ENCODE assay signal across 1 cellular context in the genomic region with DNA sequence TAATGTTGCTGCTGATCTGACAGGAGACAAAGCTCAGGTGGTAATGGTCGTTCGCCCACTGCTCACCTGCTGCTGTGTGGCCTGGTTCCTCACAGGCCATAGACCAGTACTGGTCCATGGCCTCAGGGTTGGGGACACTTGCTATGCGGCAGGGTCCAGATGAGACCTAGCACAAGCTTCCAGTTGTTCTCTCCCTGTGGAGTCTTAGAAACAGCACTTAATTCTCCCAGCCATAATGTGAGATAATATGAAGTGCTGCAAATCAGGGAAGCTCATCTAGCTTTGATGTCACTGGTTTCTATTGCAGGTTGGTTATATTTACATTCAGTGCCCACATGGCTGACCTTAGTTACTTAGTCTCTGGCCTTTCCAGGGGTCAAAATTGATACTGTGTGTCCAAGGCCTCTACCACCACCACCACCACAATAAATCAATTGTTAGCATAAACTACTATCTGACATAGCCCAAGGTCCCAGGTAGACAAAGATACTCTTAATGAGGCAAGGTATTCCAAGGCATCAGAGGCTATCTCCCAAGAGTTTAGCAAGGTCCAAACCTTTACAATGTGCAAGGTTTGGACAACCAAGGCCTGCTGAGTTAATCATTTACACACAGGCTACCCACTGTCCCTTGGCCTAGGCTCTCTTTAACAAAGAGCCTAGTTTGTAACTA.
TF ChIP-seq lines count a peak whose summit lies in the region.

No MANE protein-coding gene starts in this region.

TF ChIP-seq in HepG2, 621 proteins besides CTCF, POLR2A, EP300 and RAD21 (continued from another document and continues in another):
- TF ChIP-seq ZNF549 (CRISPR knock-in tag; IDR thresholded peaks at IDR 0.05) (no peak), ELF3 (CRISPR knock-in tag; IDR thresholded peaks at IDR 0.05) (peak; percentile 69), RFXANK (CRISPR knock-in tag; IDR thresholded peaks at IDR 0.05) (0 out of 2 replicates have a peak, but pooled peaks have one; percentile 44), TSC22D2 (CRISPR knock-in tag; IDR thresholded peaks at IDR 0.05; ENCODE audit: borderline replicate concordance) (no peak), ZKSCAN5 (CRISPR knock-in tag; IDR thresholded peaks at IDR 0.05) (no peak), SMC3 (IDR thresholded peaks at IDR 0.05; ENCODE audit: low read length) (no peak), ZNF724P (CRISPR knock-in tag; IDR thresholded peaks at IDR 0.05; ENCODE audit: borderline replicate concordance) (0 out of 2 replicates have a peak, but pooled peaks have one; percentile 62), ZNF615 (CRISPR knock-in tag; IDR thresholded peaks at IDR 0.05; ENCODE audit: borderline replicate concordance) (no peak), FIP1L1 (IDR thresholded peaks at IDR 0.05; ENCODE audit: borderline replicate concordance, insufficient read depth, low read depth, low read length) (no peak), ZMYM3 (CRISPR knock-in tag; IDR thresholded peaks at IDR 0.05) (no peak), SMAD1 (CRISPR knock-in tag; IDR thresholded peaks at IDR 0.05; ENCODE audit: borderline replicate concordance, low read depth) (no peak), ZNF12 (CRISPR knock-in tag; IDR thresholded peaks at IDR 0.05) (peak; percentile 51; the same call in 1 of the 2 replicates), IKZF1 (IDR thresholded peaks at IDR 0.05) (no peak), TEAD2 (CRISPR knock-in tag; IDR thresholded peaks at IDR 0.05) (no peak), ZNF749 (CRISPR knock-in tag; IDR thresholded peaks at IDR 0.05; ENCODE audit: borderline replicate concordance) (peak; percentile 48; the same call in 1 of the 2 replicates), SP4 (CRISPR knock-in tag; IDR thresholded peaks at IDR 0.05) (peak; percentile 53; the same call in 1 of the 2 replicates), RARA (CRISPR knock-in tag; IDR thresholded peaks at IDR 0.05) (peak; percentile 92), CREB1 (IDR thresholded peaks at IDR 0.05) (no peak), CREB1 (CRISPR knock-in tag; IDR thresholded peaks at IDR 0.05) (peak; percentile 82), KAT8 (CRISPR knock-in tag; IDR thresholded peaks at IDR 0.05) (peak; percentile 80), MTF2 (CRISPR knock-in tag; IDR thresholded peaks at IDR 0.05; ENCODE audit: borderline replicate concordance) (no peak), ZC3H4 (CRISPR knock-in tag; IDR thresholded peaks at IDR 0.05; ENCODE audit: borderline replicate concordance) (no peak), SRY (CRISPR knock-in tag; IDR thresholded peaks at IDR 0.05) (no peak), ZNF766 (CRISPR knock-in tag; IDR thresholded peaks at IDR 0.05; ENCODE audit: borderline replicate concordance) (no peak), XBP1 (CRISPR knock-in tag; IDR thresholded peaks at IDR 0.05) (no peak), ATAD3A (CRISPR knock-in tag; IDR thresholded peaks at IDR 0.05) (no peak), ZNF225 (CRISPR knock-in tag; IDR thresholded peaks at IDR 0.05) (no peak), ZBTB8A (CRISPR knock-in tag; IDR thresholded peaks at IDR 0.05; ENCODE audit: borderline replicate concordance, low read depth) (no peak), POLR2AphosphoS5 (IDR thresholded peaks at IDR 0.05; ENCODE audit: low read depth, low read length) (no peak), ZNF652 (CRISPR knock-in tag; IDR thresholded peaks at IDR 0.05; ENCODE audit: borderline replicate concordance, low read depth) (no peak), CCDC6 (CRISPR knock-in tag; IDR thresholded peaks at IDR 0.05) (peak; percentile 82), ZNF879 (CRISPR knock-in tag; IDR thresholded peaks at IDR 0.05) (no peak), MTF1 (CRISPR knock-in tag; IDR thresholded peaks at IDR 0.05) (no peak), TCF7 (IDR thresholded peaks at IDR 0.05; ENCODE audit: low read depth) (peak; percentile 93), ZNF256 (CRISPR knock-in tag; conservative IDR thresholded peaks at IDR 0.05) (no peak), ZNF772 (CRISPR knock-in tag; IDR thresholded peaks at IDR 0.05) (peak; percentile 83; the same call in 1 of the 2 replicates), GLI4 (CRISPR knock-in tag; IDR thresholded peaks at IDR 0.05; ENCODE audit: borderline replicate concordance) (0 out of 2 replicates have a peak, but pooled peaks have one; percentile 39), GTF3A (CRISPR knock-in tag; conservative IDR thresholded peaks at IDR 0.05) (no peak), ZNF607 (CRISPR knock-in tag; IDR thresholded peaks at IDR 0.05; ENCODE audit: borderline replicate concordance) (no peak), NRL (CRISPR knock-in tag; IDR thresholded peaks at IDR 0.05; ENCODE audit: borderline replicate concordance) (no peak), NCOA1 (CRISPR knock-in tag; IDR thresholded peaks at IDR 0.05) (0 out of 2 replicates have a peak, but pooled peaks have one; percentile 64)
- TF ChIP-seq, protein P1, sequence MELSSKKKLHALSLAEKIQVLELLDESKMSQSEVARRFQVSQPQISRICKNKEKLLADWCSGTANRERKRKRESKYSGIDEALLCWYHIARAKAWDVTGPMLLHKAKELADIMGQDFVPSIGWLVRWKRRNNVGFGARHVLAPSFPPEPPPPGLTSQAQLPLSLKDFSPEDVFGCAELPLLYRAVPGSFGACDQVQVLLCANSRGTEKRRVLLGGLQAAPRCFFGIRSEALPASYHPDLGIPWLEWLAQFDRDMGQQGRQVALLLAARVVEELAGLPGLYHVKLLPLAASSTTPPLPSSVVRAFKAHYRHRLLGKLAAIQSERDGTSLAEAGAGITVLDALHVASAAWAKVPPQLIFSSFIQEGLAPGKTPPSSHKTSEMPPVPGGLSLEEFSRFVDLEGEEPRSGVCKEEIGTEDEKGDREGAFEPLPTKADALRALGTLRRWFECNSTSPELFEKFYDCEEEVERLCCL (CRISPR knock-in tag; IDR thresholded peaks at IDR 0.05; ENCODE audit: borderline replicate concordance) = no peak
- TF ChIP-seq, protein P2, sequence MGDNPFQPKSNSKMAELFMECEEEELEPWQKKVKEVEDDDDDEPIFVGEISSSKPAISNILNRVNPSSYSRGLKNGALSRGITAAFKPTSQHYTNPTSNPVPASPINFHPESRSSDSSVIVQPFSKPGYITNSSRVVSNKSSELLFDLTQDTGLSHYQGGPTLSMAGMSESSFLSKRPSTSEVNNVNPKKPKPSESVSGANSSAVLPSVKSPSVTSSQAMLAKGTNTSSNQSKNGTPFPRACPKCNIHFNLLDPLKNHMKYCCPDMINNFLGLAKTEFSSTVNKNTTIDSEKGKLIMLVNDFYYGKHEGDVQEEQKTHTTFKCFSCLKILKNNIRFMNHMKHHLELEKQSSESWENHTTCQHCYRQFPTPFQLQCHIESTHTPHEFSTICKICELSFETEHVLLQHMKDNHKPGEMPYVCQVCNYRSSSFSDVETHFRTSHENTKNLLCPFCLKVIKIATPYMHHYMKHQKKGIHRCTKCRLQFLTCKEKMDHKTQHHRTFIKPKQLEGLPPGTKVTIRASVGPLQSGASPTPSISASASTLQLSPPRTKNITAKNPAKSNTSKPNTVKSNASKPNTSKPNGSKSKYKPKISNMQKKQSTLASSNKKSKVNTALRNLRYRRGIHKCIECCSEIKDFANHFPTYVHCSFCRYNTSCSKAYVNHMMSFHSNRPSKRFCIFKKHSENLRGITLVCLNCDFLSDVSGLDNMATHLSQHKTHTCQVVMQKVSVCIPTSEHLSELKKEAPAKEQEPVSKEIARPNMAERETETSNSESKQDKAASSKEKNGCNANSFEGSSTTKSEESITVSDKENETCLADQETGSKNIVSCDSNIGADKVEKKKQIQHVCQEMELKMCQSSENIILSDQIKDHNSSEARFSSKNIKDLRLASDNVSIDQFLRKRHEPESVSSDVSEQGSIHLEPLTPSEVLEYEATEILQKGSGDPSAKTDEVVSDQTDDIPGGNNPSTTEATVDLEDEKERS (CRISPR knock-in tag; IDR thresholded peaks at IDR 0.05) = no peak
- TF ChIP-seq, protein P3, sequence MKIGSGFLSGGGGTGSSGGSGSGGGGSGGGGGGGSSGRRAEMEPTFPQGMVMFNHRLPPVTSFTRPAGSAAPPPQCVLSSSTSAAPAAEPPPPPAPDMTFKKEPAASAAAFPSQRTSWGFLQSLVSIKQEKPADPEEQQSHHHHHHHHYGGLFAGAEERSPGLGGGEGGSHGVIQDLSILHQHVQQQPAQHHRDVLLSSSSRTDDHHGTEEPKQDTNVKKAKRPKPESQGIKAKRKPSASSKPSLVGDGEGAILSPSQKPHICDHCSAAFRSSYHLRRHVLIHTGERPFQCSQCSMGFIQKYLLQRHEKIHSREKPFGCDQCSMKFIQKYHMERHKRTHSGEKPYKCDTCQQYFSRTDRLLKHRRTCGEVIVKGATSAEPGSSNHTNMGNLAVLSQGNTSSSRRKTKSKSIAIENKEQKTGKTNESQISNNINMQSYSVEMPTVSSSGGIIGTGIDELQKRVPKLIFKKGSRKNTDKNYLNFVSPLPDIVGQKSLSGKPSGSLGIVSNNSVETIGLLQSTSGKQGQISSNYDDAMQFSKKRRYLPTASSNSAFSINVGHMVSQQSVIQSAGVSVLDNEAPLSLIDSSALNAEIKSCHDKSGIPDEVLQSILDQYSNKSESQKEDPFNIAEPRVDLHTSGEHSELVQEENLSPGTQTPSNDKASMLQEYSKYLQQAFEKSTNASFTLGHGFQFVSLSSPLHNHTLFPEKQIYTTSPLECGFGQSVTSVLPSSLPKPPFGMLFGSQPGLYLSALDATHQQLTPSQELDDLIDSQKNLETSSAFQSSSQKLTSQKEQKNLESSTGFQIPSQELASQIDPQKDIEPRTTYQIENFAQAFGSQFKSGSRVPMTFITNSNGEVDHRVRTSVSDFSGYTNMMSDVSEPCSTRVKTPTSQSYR (CRISPR knock-in tag; IDR thresholded peaks at IDR 0.05; ENCODE audit: borderline replicate concordance) = peak; percentile 76; the same call in 1 of the 2 replicates
- TF ChIP-seq, protein P4, sequence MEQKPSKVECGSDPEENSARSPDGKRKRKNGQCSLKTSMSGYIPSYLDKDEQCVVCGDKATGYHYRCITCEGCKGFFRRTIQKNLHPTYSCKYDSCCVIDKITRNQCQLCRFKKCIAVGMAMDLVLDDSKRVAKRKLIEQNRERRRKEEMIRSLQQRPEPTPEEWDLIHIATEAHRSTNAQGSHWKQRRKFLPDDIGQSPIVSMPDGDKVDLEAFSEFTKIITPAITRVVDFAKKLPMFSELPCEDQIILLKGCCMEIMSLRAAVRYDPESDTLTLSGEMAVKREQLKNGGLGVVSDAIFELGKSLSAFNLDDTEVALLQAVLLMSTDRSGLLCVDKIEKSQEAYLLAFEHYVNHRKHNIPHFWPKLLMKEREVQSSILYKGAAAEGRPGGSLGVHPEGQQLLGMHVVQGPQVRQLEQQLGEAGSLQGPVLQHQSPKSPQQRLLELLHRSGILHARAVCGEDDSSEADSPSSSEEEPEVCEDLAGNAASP (CRISPR knock-in tag; IDR thresholded peaks at IDR 0.05; ENCODE audit: borderline replicate concordance) = peak; percentile 88; the same call in 1 of the 2 replicates
- TF ChIP-seq, protein P5, sequence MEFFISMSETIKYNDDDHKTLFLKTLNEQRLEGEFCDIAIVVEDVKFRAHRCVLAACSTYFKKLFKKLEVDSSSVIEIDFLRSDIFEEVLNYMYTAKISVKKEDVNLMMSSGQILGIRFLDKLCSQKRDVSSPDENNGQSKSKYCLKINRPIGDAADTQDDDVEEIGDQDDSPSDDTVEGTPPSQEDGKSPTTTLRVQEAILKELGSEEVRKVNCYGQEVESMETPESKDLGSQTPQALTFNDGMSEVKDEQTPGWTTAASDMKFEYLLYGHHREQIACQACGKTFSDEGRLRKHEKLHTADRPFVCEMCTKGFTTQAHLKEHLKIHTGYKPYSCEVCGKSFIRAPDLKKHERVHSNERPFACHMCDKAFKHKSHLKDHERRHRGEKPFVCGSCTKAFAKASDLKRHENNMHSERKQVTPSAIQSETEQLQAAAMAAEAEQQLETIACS (CRISPR knock-in tag; IDR thresholded peaks at IDR 0.05) = no peak
- TF ChIP-seq, protein P6, sequence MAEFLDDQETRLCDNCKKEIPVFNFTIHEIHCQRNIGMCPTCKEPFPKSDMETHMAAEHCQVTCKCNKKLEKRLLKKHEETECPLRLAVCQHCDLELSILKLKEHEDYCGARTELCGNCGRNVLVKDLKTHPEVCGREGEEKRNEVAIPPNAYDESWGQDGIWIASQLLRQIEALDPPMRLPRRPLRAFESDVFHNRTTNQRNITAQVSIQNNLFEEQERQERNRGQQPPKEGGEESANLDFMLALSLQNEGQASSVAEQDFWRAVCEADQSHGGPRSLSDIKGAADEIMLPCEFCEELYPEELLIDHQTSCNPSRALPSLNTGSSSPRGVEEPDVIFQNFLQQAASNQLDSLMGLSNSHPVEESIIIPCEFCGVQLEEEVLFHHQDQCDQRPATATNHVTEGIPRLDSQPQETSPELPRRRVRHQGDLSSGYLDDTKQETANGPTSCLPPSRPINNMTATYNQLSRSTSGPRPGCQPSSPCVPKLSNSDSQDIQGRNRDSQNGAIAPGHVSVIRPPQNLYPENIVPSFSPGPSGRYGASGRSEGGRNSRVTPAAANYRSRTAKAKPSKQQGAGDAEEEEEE (CRISPR knock-in tag; IDR thresholded peaks at IDR 0.05; ENCODE audit: borderline replicate concordance) = no peak
- TF ChIP-seq, protein P7, sequence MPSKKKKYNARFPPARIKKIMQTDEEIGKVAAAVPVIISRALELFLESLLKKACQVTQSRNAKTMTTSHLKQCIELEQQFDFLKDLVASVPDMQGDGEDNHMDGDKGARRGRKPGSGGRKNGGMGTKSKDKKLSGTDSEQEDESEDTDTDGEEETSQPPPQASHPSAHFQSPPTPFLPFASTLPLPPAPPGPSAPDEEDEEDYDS (CRISPR knock-in tag; IDR thresholded peaks at IDR 0.05) = no peak; the same call in 1 of the 2 replicates
- TF ChIP-seq, protein P8, sequence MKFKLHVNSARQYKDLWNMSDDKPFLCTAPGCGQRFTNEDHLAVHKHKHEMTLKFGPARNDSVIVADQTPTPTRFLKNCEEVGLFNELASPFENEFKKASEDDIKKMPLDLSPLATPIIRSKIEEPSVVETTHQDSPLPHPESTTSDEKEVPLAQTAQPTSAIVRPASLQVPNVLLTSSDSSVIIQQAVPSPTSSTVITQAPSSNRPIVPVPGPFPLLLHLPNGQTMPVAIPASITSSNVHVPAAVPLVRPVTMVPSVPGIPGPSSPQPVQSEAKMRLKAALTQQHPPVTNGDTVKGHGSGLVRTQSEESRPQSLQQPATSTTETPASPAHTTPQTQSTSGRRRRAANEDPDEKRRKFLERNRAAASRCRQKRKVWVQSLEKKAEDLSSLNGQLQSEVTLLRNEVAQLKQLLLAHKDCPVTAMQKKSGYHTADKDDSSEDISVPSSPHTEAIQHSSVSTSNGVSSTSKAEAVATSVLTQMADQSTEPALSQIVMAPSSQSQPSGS (CRISPR knock-in tag; IDR thresholded peaks at IDR 0.05) = peak; percentile 78
- TF ChIP-seq, protein P9, sequence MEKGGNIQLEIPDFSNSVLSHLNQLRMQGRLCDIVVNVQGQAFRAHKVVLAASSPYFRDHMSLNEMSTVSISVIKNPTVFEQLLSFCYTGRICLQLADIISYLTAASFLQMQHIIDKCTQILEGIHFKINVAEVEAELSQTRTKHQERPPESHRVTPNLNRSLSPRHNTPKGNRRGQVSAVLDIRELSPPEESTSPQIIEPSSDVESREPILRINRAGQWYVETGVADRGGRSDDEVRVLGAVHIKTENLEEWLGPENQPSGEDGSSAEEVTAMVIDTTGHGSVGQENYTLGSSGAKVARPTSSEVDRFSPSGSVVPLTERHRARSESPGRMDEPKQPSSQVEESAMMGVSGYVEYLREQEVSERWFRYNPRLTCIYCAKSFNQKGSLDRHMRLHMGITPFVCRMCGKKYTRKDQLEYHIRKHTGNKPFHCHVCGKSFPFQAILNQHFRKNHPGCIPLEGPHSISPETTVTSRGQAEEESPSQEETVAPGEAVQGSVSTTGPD (CRISPR knock-in tag; IDR thresholded peaks at IDR 0.05) = peak; percentile 76; the same call in 1 of the 2 replicates
- TF ChIP-seq, protein P10, sequence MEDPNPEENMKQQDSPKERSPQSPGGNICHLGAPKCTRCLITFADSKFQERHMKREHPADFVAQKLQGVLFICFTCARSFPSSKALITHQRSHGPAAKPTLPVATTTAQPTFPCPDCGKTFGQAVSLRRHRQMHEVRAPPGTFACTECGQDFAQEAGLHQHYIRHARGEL (CRISPR knock-in tag; IDR thresholded peaks at IDR 0.05) = no peak
